In genomic region chr9:110900451-110900850, GRCh38 we compare ENCODE assay signal across 1 cellular context.
TF ChIP-seq lines count a peak whose summit lies in the region.

No MANE protein-coding gene starts in this region.

TF ChIP-seq in endothelial cell of umbilical vein, 7 proteins besides CTCF, POLR2A, EP300 and RAD21:
- TF ChIP-seq EZH2 (IDR thresholded peaks at IDR 0.05; ENCODE audit: borderline replicate concordance, low read depth, low read length, severe bottlenecking) (no peak), FOS (IDR thresholded peaks at IDR 0.05; ENCODE audit: borderline replicate concordance, insufficient read depth, low read length) (peak; percentile 23)
TF ChIP-seq in endothelial cell of umbilical vein: peak in this region for 1.
